Comparison of ENCODE assay signal across 1 cellular context in genomic region chr21:41358193-41359166, GRCh38.
TF ChIP-seq lines count a peak whose summit lies in the region.

No MANE protein-coding gene starts in this region.

TF ChIP-seq in H1, 55 proteins besides CTCF, POLR2A, EP300 and RAD21:
- TF ChIP-seq SIN3A (conservative IDR thresholded peaks at IDR 0.05 in 1 of 2, IDR thresholded peaks at IDR 0.05 in 1 of 2; ENCODE audit: low read depth in 1 of 2, low read length in 2 of 2): no peak
- TF ChIP-seq KDM5A (IDR thresholded peaks at IDR 0.05; ENCODE audit: low read length): no peak
- TF ChIP-seq, protein P1, sequence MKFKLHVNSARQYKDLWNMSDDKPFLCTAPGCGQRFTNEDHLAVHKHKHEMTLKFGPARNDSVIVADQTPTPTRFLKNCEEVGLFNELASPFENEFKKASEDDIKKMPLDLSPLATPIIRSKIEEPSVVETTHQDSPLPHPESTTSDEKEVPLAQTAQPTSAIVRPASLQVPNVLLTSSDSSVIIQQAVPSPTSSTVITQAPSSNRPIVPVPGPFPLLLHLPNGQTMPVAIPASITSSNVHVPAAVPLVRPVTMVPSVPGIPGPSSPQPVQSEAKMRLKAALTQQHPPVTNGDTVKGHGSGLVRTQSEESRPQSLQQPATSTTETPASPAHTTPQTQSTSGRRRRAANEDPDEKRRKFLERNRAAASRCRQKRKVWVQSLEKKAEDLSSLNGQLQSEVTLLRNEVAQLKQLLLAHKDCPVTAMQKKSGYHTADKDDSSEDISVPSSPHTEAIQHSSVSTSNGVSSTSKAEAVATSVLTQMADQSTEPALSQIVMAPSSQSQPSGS (IDR thresholded peaks at IDR 0.05; ENCODE audit: low read length): no peak
- no peak for TF ChIP-seq TAF1 (IDR thresholded peaks at IDR 0.05; ENCODE audit: low read depth, low read length)
- TF ChIP-seq SUZ12 (IDR thresholded peaks at IDR 0.05; ENCODE audit: low read length): no peak
- TF ChIP-seq SIX5 (IDR thresholded peaks at IDR 0.05; ENCODE audit: low read depth, low read length): no peak
- TF ChIP-seq TBP (IDR thresholded peaks at IDR 0.05; ENCODE audit: low read depth, low read length): no peak
- no peak for TF ChIP-seq FOSL1 (IDR thresholded peaks at IDR 0.05; ENCODE audit: insufficient read depth, low read depth, low read length)
- no peak for TF ChIP-seq CREB1 (IDR thresholded peaks at IDR 0.05)
- no peak for TF ChIP-seq HDAC6 (IDR thresholded peaks at IDR 0.05; ENCODE audit: low read depth, low read length)
- TF ChIP-seq RXRA (IDR thresholded peaks at IDR 0.05; ENCODE audit: insufficient read depth, low read depth, low read length): no peak
- TF ChIP-seq EZH2 (IDR thresholded peaks at IDR 0.05; ENCODE audit: low read depth, low read length, severe bottlenecking): no peak
